Comparison of ENCODE assay signal across 27 cellular contexts in genomic region chr2:236945431-236946016, GRCh38.
"Had no signal": no experiment of that assay in that cellular context is flagged by ENCODE, and none has a peak within 500 bp of the region (broad histone marks: within the 10 kb centered on the region; RNA-seq: fewer than 3 reads in every experiment).

No MANE protein-coding gene starts in this region.

- DNase-seq: activated CD4-positive, alpha-beta memory T cell treated with anti-CD3 and anti-CD28 coated beads, Interleukin-2, amount 10 ng/mL, durations not matched to agents 7 days and 5 days; activated CD4-positive, alpha-beta T cell treated with anti-CD3 and anti-CD28 coated beads, Interleukin-2, amount 10 ng/mL, durations not matched to agents 24 days and 14 days; activated CD4-positive, CD25-positive, alpha-beta regulatory T cell treated with anti-CD3 and anti-CD28 coated beads, Interleukin-2, amount 50 U/mL, for 72 hours; activated naive CD8-positive, alpha-beta T cell treated with anti-CD3 and anti-CD28 coated beads, Interleukin-2, amount 50 U/mL, for 24 hours; activated T-cell treated with anti-CD3 and anti-CD28 coated beads, Interleukin-2, amount 50 U/mL, for 48 hours; amygdala; central memory CD4-positive, alpha-beta T cell; dermis blood vessel endothelial cell; effector CD8-positive, alpha-beta T cell; erythroblast; hippocampal formation; mammary epithelial cell; posterior cingulate gyrus; SK-N-SH; small intestine; stimulated activated CD4-positive, alpha-beta T cell treated with anti-CD3 and anti-CD28 coated beads, Interleukin-1b, Interleukin-23, amount 100 ng/mL, for 48 hours; stimulated activated naive B cell treated with anti-CD40 and anti-IgM and Interleukin-4, amounts not matched to agents 10 μg/mL and 1 μg/mL and 100 μg/mL, for 72 hours; stomach; SW 1271; T-helper 17 cell; T1000; tibial artery had no signal

- H3K27me3 ChIP-seq: sigmoid colon, tibial artery had no signal

- H3K4me3 Mint-ChIP-seq: activated CD4-positive, alpha-beta memory T cell treated with anti-CD3 and anti-CD28 coated beads, Interleukin-2, amount 10 ng/mL, durations not matched to agents 7 days and 5 days; activated CD4-positive, alpha-beta T cell treated with anti-CD3 and anti-CD28 coated beads, Interleukin-2, amount 10 ng/mL, durations not matched to agents 24 days and 14 days; activated naive CD4-positive, alpha-beta T cell treated with anti-CD3 and anti-CD28 coated beads, Interleukin-2, amount 50 U/mL, for 24 hours; activated naive CD8-positive, alpha-beta T cell treated with anti-CD3 and anti-CD28 coated beads, Interleukin-2, amount 50 U/mL, for 24 hours; natural killer cell treated with Interleukin-12 subunit alpha and Interleukin-12 subunit beta and Interleukin-15 and Interleukin-18, amount 100 ng/mL, for 72 hours; stimulated activated naive B cell treated with anti-CD40 and anti-IgM and Interleukin-4, amounts not matched to agents 10 μg/mL and 1 μg/mL and 100 μg/mL, for 72 hours; T-helper 17 cell had no signal

- H3K9ac ChIP-seq: SK-N-SH had no signal

- H3K27me3 Mint-ChIP-seq: activated CD4-positive, alpha-beta memory T cell treated with anti-CD3 and anti-CD28 coated beads, Interleukin-2, amount 10 ng/mL, durations not matched to agents 7 days and 5 days; activated naive CD4-positive, alpha-beta T cell treated with anti-CD3 and anti-CD28 coated beads, Interleukin-2, amount 50 U/mL, for 24 hours; activated naive CD8-positive, alpha-beta T cell treated with anti-CD3 and anti-CD28 coated beads, Interleukin-2, amount 50 U/mL, for 24 hours had no signal

- H3K27ac Mint-ChIP-seq: activated CD4-positive, alpha-beta memory T cell treated with anti-CD3 and anti-CD28 coated beads, Interleukin-2, amount 10 ng/mL, durations not matched to agents 7 days and 5 days; activated CD4-positive, alpha-beta T cell treated with anti-CD3 and anti-CD28 coated beads, Interleukin-2, amount 10 ng/mL, durations not matched to agents 24 days and 14 days; activated naive CD4-positive, alpha-beta T cell treated with anti-CD3 and anti-CD28 coated beads, Interleukin-2, amount 50 U/mL, for 24 hours; activated naive CD8-positive, alpha-beta T cell treated with anti-CD3 and anti-CD28 coated beads, Interleukin-2, amount 50 U/mL, for 24 hours; activated T-helper 2 cell treated with anti-CD3 and anti-CD28 coated beads, Interferon-gamma antibody, Interleukin-2, Interleukin-4, amounts not matched to agents 10 μg/mL and 5 μg/mL and 100 μg/mL, durations not matched to agents 14 hours and 24 hours and 36 hours; natural killer cell treated with Interleukin-12 subunit alpha and Interleukin-12 subunit beta and Interleukin-15 and Interleukin-18, amount 100 ng/mL, for 72 hours; stimulated activated naive B cell treated with anti-CD40 and anti-IgM and Interleukin-4, amounts not matched to agents 10 μg/mL and 1 μg/mL and 100 μg/mL, for 72 hours had no signal

- H3K4me3 ChIP-seq: gastroesophageal sphincter, sigmoid colon, stomach, tibial artery had no signal

- H3K36me3 Mint-ChIP-seq: activated naive CD4-positive, alpha-beta T cell treated with anti-CD3 and anti-CD28 coated beads, Interleukin-2, amount 50 U/mL, for 24 hours; natural killer cell treated with Interleukin-12 subunit alpha and Interleukin-12 subunit beta and Interleukin-15 and Interleukin-18, amount 100 ng/mL, for 72 hours; stimulated activated naive B cell treated with anti-CD40 and anti-IgM and Interleukin-4, amounts not matched to agents 10 μg/mL and 1 μg/mL and 100 μg/mL, for 72 hours had no signal

- H3K9me3 Mint-ChIP-seq: activated CD4-positive, alpha-beta memory T cell treated with anti-CD3 and anti-CD28 coated beads, Interleukin-2, amount 10 ng/mL, durations not matched to agents 7 days and 5 days; activated CD4-positive, alpha-beta T cell treated with anti-CD3 and anti-CD28 coated beads, Interleukin-2, amount 10 ng/mL, durations not matched to agents 24 days and 14 days; activated naive CD4-positive, alpha-beta T cell treated with anti-CD3 and anti-CD28 coated beads, Interleukin-2, amount 50 U/mL, for 24 hours; activated naive CD8-positive, alpha-beta T cell treated with anti-CD3 and anti-CD28 coated beads, Interleukin-2, amount 50 U/mL, for 24 hours; activated T-helper 2 cell treated with anti-CD3 and anti-CD28 coated beads, Interferon-gamma antibody, Interleukin-2, Interleukin-4, amounts not matched to agents 10 μg/mL and 5 μg/mL and 100 μg/mL, durations not matched to agents 14 hours and 24 hours and 36 hours; natural killer cell treated with Interleukin-12 subunit alpha and Interleukin-12 subunit beta and Interleukin-15 and Interleukin-18, amount 100 ng/mL, for 72 hours; stimulated activated naive B cell treated with anti-CD40 and anti-IgM and Interleukin-4, amounts not matched to agents 10 μg/mL and 1 μg/mL and 100 μg/mL, for 72 hours had no signal

- H3K27ac ChIP-seq: gastroesophageal sphincter, sigmoid colon, stomach, tibial artery had no signal

- H3K9me3 ChIP-seq: gastroesophageal sphincter, sigmoid colon, SK-N-SH, stomach, tibial artery had no signal

- H3K4me2 ChIP-seq: SK-N-SH had no signal

- H3K4me1 Mint-ChIP-seq: activated CD4-positive, alpha-beta memory T cell treated with anti-CD3 and anti-CD28 coated beads, Interleukin-2, amount 10 ng/mL, durations not matched to agents 7 days and 5 days; activated CD4-positive, alpha-beta T cell treated with anti-CD3 and anti-CD28 coated beads, Interleukin-2, amount 10 ng/mL, durations not matched to agents 24 days and 14 days; activated naive CD4-positive, alpha-beta T cell treated with anti-CD3 and anti-CD28 coated beads, Interleukin-2, amount 50 U/mL, for 24 hours; activated naive CD8-positive, alpha-beta T cell treated with anti-CD3 and anti-CD28 coated beads, Interleukin-2, amount 50 U/mL, for 24 hours; stimulated activated naive B cell treated with anti-CD40 and anti-IgM and Interleukin-4, amounts not matched to agents 10 μg/mL and 1 μg/mL and 100 μg/mL, for 72 hours had no signal

- H3K36me3 ChIP-seq: gastroesophageal sphincter, sigmoid colon, stomach, tibial artery had no signal

- ATAC-seq: activated naive CD8-positive, alpha-beta T cell treated with anti-CD3 and anti-CD28 coated beads, Interleukin-2, amount 50 U/mL, for 24 hours; gastroesophageal sphincter; natural killer cell treated with Interleukin-12 subunit alpha and Interleukin-12 subunit beta and Interleukin-15 and Interleukin-18, amount 100 ng/mL, for 72 hours; stimulated activated naive B cell treated with anti-CD40 and anti-IgM and Interleukin-4, amounts not matched to agents 10 μg/mL and 1 μg/mL and 100 μg/mL, for 72 hours; T-helper 17 cell had no signal

- H3K4me1 ChIP-seq: gastroesophageal sphincter, sigmoid colon, stomach, tibial artery had no signal
